ENCODE assay signal across 18 cellular contexts in the genomic region with DNA sequence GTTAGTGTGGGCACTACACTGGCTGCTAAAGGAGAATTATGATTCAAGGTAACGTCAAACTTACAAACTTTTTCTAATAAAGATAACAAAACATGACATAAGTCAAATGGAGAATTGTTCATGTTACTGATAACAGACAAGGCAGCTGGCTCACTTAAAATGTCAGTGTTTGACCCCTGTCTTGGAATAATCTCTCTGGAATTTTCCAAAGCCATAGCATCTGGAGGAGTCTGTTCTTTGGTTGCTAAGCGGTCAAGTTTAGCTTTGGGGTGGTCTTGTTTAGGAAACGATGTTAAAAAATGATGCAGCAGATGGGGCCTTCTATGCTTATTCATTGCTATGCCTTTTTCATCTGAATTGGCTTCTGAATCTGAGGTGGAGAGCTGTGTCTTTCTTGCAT. TPM values are rescaled to one million over a fixed set of nuclear protein-coding genes. Genes with fewer than 3 reads are reported as not detected.
DNase-seq lines count a peak whose midpoint lies in the region; ATAC-seq, FAIRE-seq and TF ChIP-seq lines count a peak whose summit lies in the region.
"Had no signal": no experiment of that assay in that cellular context is flagged by ENCODE, and none has a peak within 500 bp of the region (broad histone marks: within the 10 kb centered on the region; RNA-seq: fewer than 3 reads in every experiment).

No MANE protein-coding gene starts in this region.

- H3K27me3 Mint-ChIP-seq in astrocyte (ENCODE audit: low read depth, unreplicated experiment), result no peaks in the 10 kb centered on the region
- H3K27me3 Mint-ChIP-seq: B cell; CD4-positive, alpha-beta memory T cell had no signal

- H3K27ac Mint-ChIP-seq in astrocyte (ENCODE audit: unreplicated experiment), result no peak overlapping the region
- H3K27ac Mint-ChIP-seq: B cell; CD4-positive, alpha-beta memory T cell had no signal

- H3K9ac ChIP-seq in astrocyte (ENCODE audit: low read length) (no peak overlapping the region), Karpas-422 (ENCODE audit: low read length) (no peak overlapping the region)
- H3K9ac ChIP-seq: KMS-11 had no signal

- no peak for ATAC-seq in HG02642 (IDR thresholded peaks at IDR 0.05; ENCODE audit: poor library complexity, unreplicated experiment)
- ATAC-seq: HCT116, Right ventricle myocardium inferior had no signal

- H3K9me3 ChIP-seq in astrocyte (ENCODE audit: insufficient read depth, low read depth, low read length) (no peaks in the 10 kb centered on the region), vagina (no peaks in the 10 kb centered on the region), Karpas-422 (ENCODE audit: low read length) (no peaks in the 10 kb centered on the region)
- H3K9me3 ChIP-seq: MG63 had no signal

- TF ChIP-seq POLR2A in vagina (IDR thresholded peaks at IDR 0.05), result no peak

- H3K4me1 Mint-ChIP-seq in astrocyte (ENCODE audit: low read depth, unreplicated experiment), result peaks cover 6% of the 10 kb centered on the region
- H3K4me1 Mint-ChIP-seq: B cell had no signal

- H3K4me3 Mint-ChIP-seq in astrocyte (ENCODE audit: unreplicated experiment), result no peak overlapping the region
- H3K4me3 Mint-ChIP-seq: B cell; CD4-positive, alpha-beta memory T cell had no signal

- H3K36me3 Mint-ChIP-seq in astrocyte (ENCODE audit: low read depth, unreplicated experiment), result peaks cover 10% of the 10 kb centered on the region

- H3K27ac ChIP-seq in astrocyte (ENCODE audit: low read depth, low read length) (no peak overlapping the region), vagina (peak overlapping the region; percentile 17), Karpas-422 (ENCODE audit: low read length) (no peak overlapping the region)
- H3K27ac ChIP-seq: KMS-11, SK-N-MC had no signal

- H3K9me2 ChIP-seq in Karpas-422 (replicated peaks; ENCODE audit: insufficient read depth, low read length), result no peaks in the 10 kb centered on the region

- intact Hi-C loops in vagina (cut with DNase I), result no loop called here

- H3K27me3 ChIP-seq in astrocyte (ENCODE audit: insufficient read depth, low read length), result no peaks in the 10 kb centered on the region
- no peaks in the 10 kb centered on the region for H3K27me3 ChIP-seq in vagina
- H3K27me3 ChIP-seq in Karpas-422 (ENCODE audit: low read length), result no peaks in the 10 kb centered on the region
- H3K27me3 ChIP-seq: MG63 had no signal

- H3K79me2 ChIP-seq in astrocyte (ENCODE audit: insufficient read depth, low read length) (no peaks in the 10 kb centered on the region), Karpas-422 (ENCODE audit: low read length) (no peaks in the 10 kb centered on the region)

- H4K20me1 ChIP-seq in astrocyte (ENCODE audit: insufficient read depth, low read length) (no peaks in the 10 kb centered on the region), Karpas-422 (ENCODE audit: insufficient read depth, low read depth, low read length) (no peaks in the 10 kb centered on the region)

- DNase-seq in LHCN-M2 (ENCODE audit: low read depth) (peak; percentile 3), astrocyte (ENCODE audit: low read depth) (peak; percentile 66), hepatic stellate cell (ENCODE audit: low spot score) (peak; percentile 17), vagina (ENCODE audit: extremely low spot score in 2 of 2) (no peak), Karpas-422 (no peak), NCI-H2196 (lab: John Stamatoyannopoulos, UW; ENCODE audit: unreplicated experiment) (no peak)
- DNase-seq: CD4-positive, alpha-beta memory T cell; MG63; NCI-H1092 treated with DMSO at 0.1 percent for 48 hours; NCI-H1694; NCI-H2227 treated with DMSO at 0.1 percent for 48 hours; NCI-H524 treated with DMSO at 0.1 percent for 48 hours had no signal

- H3K4me3 ChIP-seq in astrocyte (ENCODE audit: insufficient read depth, low read depth, low read length), result no peak overlapping the region
- H3K4me3 ChIP-seq in vagina, result no peak overlapping the region
- H3K4me3 ChIP-seq in Karpas-422 (ENCODE audit: low read length), result no peak overlapping the region
- H3K4me3 ChIP-seq: MG63, SK-N-MC had no signal

- H2AFZ ChIP-seq in astrocyte (ENCODE audit: low read depth, low read length), result no peak overlapping the region
- no peak overlapping the region for H2AFZ ChIP-seq in Karpas-422 (ENCODE audit: low read length)

- H3K36me3 ChIP-seq in astrocyte (ENCODE audit: insufficient read depth, low read length) (no peaks in the 10 kb centered on the region), vagina (peaks cover 0 to 13% of the 10 kb centered on the region in 2 donors), Karpas-422 (ENCODE audit: insufficient read depth, low read length) (no peaks in the 10 kb centered on the region)
- H3K36me3 ChIP-seq: MG63 had no signal

- no peaks in the 10 kb centered on the region for H3K9me3 Mint-ChIP-seq in astrocyte (ENCODE audit: unreplicated experiment)
- H3K9me3 Mint-ChIP-seq: CD4-positive, alpha-beta memory T cell had no signal

- TF ChIP-seq CTCF in astrocyte (IDR thresholded peaks at IDR 0.05; ENCODE audit: insufficient read depth, low read depth, low read length) (no peak), vagina (IDR thresholded peaks at IDR 0.05) (no peak)

- H3K4me1 ChIP-seq in astrocyte (ENCODE audit: insufficient read depth, low read length) (no peaks in the 10 kb centered on the region), vagina (peaks cover 8% of the 10 kb centered on the region), Karpas-422 (ENCODE audit: low read length) (no peaks in the 10 kb centered on the region)

- no peak for FAIRE-seq in astrocyte (lab: Jason Lieb, UNC)

- H3K4me2 ChIP-seq in astrocyte (ENCODE audit: low read length) (no peak overlapping the region), Karpas-422 (ENCODE audit: low read depth, low read length, poor library complexity, severe bottlenecking) (no peak overlapping the region)
- H3K4me2 ChIP-seq: KMS-11 had no signal

RNA-seq across cellular contexts. Expression of gene LYST, which starts 56.8 kb away (rescaled TPM):
- total RNA-seq in LHCN-M2 (2014; rRNA removed) (2.4 and 4.5 TPM in 2 replicates), astrocyte (12.5 and 15.7 TPM in 2 replicates), vagina (52.1 TPM)
- polyA plus RNA-seq in LHCN-M2 (2012), result 2.2 TPM
- 4.8 and 7.8 TPM in 2 replicates for total RNA-seq in Karpas-422 (2014; rRNA removed; shearing (Covaris generic); ENCODE audit: low replicate concordance)

Comparison
In these comparisons a context has a peak if more than half of its experiments do, and no peak if none do; other contexts are left out.
1. DNase-seq: peak in LHCN-M2 (single experiment), astrocyte (single experiment) and hepatic stellate cell (single experiment); none in vagina (0 of 2), Karpas-422 (single experiment) and NCI-H2196 (single experiment).